In the genomic region with DNA sequence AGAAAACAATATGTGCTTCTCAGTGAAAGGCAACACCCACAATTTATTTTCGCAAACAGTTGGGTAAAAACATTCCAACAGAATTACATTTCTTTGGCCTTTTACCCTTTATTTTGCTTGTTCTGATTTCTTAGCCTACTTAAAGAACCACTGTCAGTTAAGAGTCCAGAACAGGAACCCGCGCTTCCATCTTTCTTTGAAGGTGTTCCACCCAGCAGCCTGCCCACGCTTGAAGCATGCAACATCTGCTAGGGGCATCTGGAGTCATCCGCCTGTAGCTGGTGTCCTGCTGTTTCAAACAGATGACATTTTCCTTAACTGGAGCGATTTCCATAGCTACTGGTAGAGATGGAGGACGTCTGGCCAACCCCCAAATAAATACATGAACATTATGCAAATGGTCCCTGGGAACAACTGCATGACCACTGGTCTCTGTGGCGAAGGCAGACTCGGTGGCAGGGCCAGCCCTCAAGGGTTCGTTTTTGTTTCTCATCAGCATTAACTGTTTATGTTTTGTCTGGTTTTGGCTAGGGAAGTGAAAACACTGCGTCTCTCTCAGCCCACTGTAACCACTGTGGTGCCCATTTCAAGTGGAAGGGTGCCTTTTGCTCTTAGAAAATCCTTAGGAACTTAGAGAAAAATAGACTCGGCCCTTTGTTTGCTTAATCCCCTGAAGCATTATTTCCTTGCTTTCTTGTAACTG, we compare ENCODE assay signal across 8 cellular contexts. TPM values are rescaled to one million over a fixed set of nuclear protein-coding genes. Genes with fewer than 3 reads are reported as not detected.
DNase-seq lines count a peak whose midpoint lies in the region; ATAC-seq, FAIRE-seq and TF ChIP-seq lines count a peak whose summit lies in the region.

No MANE protein-coding gene starts in this region.

- dilution Hi-C loops in keratinocyte (cut with MboI; ENCODE audit: extremely low pct_ligation_motif_present, low sequenced_read_pairs) = no loop called here

- peak; percentile 38 for DNase-seq in ELR (ENCODE audit: low read depth)
- peak; percentile 70 for DNase-seq in NCI-H2227 (lab: John Stamatoyannopoulos, UW; ENCODE audit: unreplicated experiment)
- no peak for DNase-seq in keratinocyte (ENCODE audit: low read depth, low spot score)
- DNase-seq in T-cell = no peak
- DNase-seq in activated T-cell treated with anti-CD3 and anti-CD28 coated beads, Interleukin-2, amount 50 U/mL, for 1 hour = no peak
- no peak for DNase-seq in stimulated activated naive CD4-positive, alpha-beta T cell treated with Interleukin-2 at 50 U/mL for 16 hours (lab: John Stamatoyannopoulos, UW)
- DNase-seq in omental fat pad (ENCODE audit: low spot score) = no peak

- no peak overlapping the region for H3K9ac ChIP-seq in keratinocyte (ENCODE audit: control insufficient read depth, extremely low read depth, insufficient read depth, low read length)

- no peaks in the 10 kb centered on the region for H3K79me2 ChIP-seq in keratinocyte (ENCODE audit: control insufficient read depth, insufficient read depth, low read length)

- FAIRE-seq in keratinocyte (lab: Jason Lieb, UNC) = no peak

- H3K4me3 Mint-ChIP-seq in T-cell = peak overlapping the region in 1 of 3 donors; percentile 53

- no peaks in the 10 kb centered on the region for H3K36me3 Mint-ChIP-seq in T-cell

- peak overlapping the region; percentile 39 for H2AFZ ChIP-seq in keratinocyte (ENCODE audit: control insufficient read depth, low read length)

- TF ChIP-seq CTCF in keratinocyte (optimal IDR thresholded peaks at IDR 0.05 in 1 of 3, IDR thresholded peaks at IDR 0.05 in 1 of 3, conservative IDR thresholded peaks at IDR 0.05 in 1 of 3; ENCODE audit: extremely low read depth in 1 of 3, insufficient read depth in 2 of 3, low read length in 3 of 3) (no peak), omental fat pad (IDR thresholded peaks at IDR 0.05) (no peak)

- H3K27ac Mint-ChIP-seq in T-cell = no peak overlapping the region

- H3K4me1 ChIP-seq in keratinocyte (ENCODE audit: control insufficient read depth, extremely low read depth, insufficient read depth, low read length) = peaks cover 24% of the 10 kb centered on the region

- no peak overlapping the region for H3K27ac ChIP-seq in keratinocyte (ENCODE audit: control insufficient read depth, insufficient read depth, low read length)

- H3K27me3 ChIP-seq in keratinocyte (ENCODE audit: control insufficient read depth, extremely low read depth, insufficient read depth, low read length) = no peaks in the 10 kb centered on the region

- H3K9me1 ChIP-seq in keratinocyte (ENCODE audit: control insufficient read depth, extremely low read depth, insufficient read depth, low read length) = no peaks in the 10 kb centered on the region

- no peaks in the 10 kb centered on the region for H3K36me3 ChIP-seq in keratinocyte (ENCODE audit: control insufficient read depth in 2 of 2, extremely low read depth in 1 of 2, insufficient read depth in 2 of 2, low read length in 2 of 2)

- CTCF ChIA-PET in T-cell (lab: Charles Lee) = no interaction called here

- POLR2A ChIA-PET in T-cell (lab: Charles Lee) = no interaction called here

- no peaks in the 10 kb centered on the region for H3K9me3 ChIP-seq in keratinocyte (ENCODE audit: control insufficient read depth, low read depth, low read length)

- H3K4me2 ChIP-seq in keratinocyte (ENCODE audit: control insufficient read depth, extremely low read depth, insufficient read depth, low read depth, low read length) = no peak overlapping the region

- H3K4me3 ChIP-seq in keratinocyte (ENCODE audit: control insufficient read depth in 2 of 3, extremely low read depth in 1 of 3, insufficient read depth in 2 of 3, low read depth in 1 of 3, low read length in 3 of 3) = no peak overlapping the region

- H3K27me3 Mint-ChIP-seq in T-cell = peaks cover 30 to 34% of the 10 kb centered on the region in 2 donors

- ATAC-seq in GM21786 (IDR thresholded peaks at IDR 0.05; ENCODE audit: unreplicated experiment) (peak; percentile 66), T-cell (replicated peaks in 1 of 4) (no peak), omental fat pad (ENCODE audit: low FRiP score) (no peak)

- peaks cover 0 to 17% (median 0%) of the 10 kb centered on the region in 3 donors for H3K4me1 Mint-ChIP-seq in T-cell

- H4K20me1 ChIP-seq in keratinocyte (ENCODE audit: control insufficient read depth, extremely low read depth, insufficient read depth, low read length) = no peaks in the 10 kb centered on the region

- H3K9me3 Mint-ChIP-seq in T-cell = peaks cover 4% of the 10 kb centered on the region in 3 donors

RNA-seq across cellular contexts. Expression of gene LAMA4, which starts 51.6 kb away (rescaled TPM):
- 0.10 to 0.39 TPM (median 0.12 TPM) in 3 replicates for polyA plus RNA-seq in keratinocyte
- 0.47 TPM for polyA plus RNA-seq in keratinocyte (2011; ENCODE audit: low read depth)
- 0.04 and 0.14 TPM in 2 replicates for polyA plus RNA-seq in keratinocyte (2011; cell fraction: cytosol; rRNA removed)
- 0.22 and 0.52 TPM in 2 replicates for polyA plus RNA-seq in keratinocyte (2011; cell fraction: nucleus; rRNA removed)
- polyA plus RNA-seq in keratinocyte (2012; ENCODE audit: low replicate concordance) = 0.06 and 0.17 TPM in 2 replicates
- 0.06 to 0.36 TPM in 2 of 3 replicates, not detected in the other for polyA minus RNA-seq in keratinocyte
- not detected for polyA minus RNA-seq in keratinocyte (2011; cell fraction: cytosol; rRNA and poly(A)+ RNA removed)
- not detected in 2 replicates for polyA minus RNA-seq in keratinocyte (2011; cell fraction: nucleus; rRNA and poly(A)+ RNA removed)
- total RNA-seq in T-cell = under 1 TPM in 3 of 5 donors, not detected in 2; 0.25 to 0.85 (median 0.56) TPM
- total RNA-seq in omental fat pad = 100 to 1,000 TPM; 189 to 459 (median 376) TPM

Comparison
In these comparisons a context has a peak if more than half of its experiments do, and no peak if none do; other contexts are left out.
1. DNase-seq: peak in ELR (single experiment) and NCI-H2227 (single experiment); none in keratinocyte (single experiment), T-cell (0 of 34), activated T-cell treated with anti-CD3 and anti-CD28 coated beads, Interleukin-2, amount 50 U/mL, for 1 hour (single experiment), stimulated activated naive CD4-positive, alpha-beta T cell treated with Interleukin-2 at 50 U/mL for 16 hours (single experiment) and omental fat pad (single experiment).
2. RNA of gene LAMA4, which starts 51.6 kb away (total RNA-seq): 189 to 459 TPM in omental fat pad; 0.25 to 0.85 TPM in T-cell; every median in the first group is over 100 times any median in the second.